In genomic region chr3:49164983-49165720, GRCh38 we compare ENCODE assay signal across 8 cellular contexts. TPM values are rescaled to one million over a fixed set of nuclear protein-coding genes. Genes with fewer than 3 reads are reported as not detected.
DNase-seq lines count a peak whose midpoint lies in the region; ATAC-seq and TF ChIP-seq lines count a peak whose summit lies in the region.

No MANE protein-coding gene starts in this region.

- H3K79me2 ChIP-seq in DOHH2 (ENCODE audit: control insufficient read depth, low read length), result peaks cover 41% of the 10 kb centered on the region
- H3K79me2 ChIP-seq in parathyroid adenoma, result peaks cover 4% of the 10 kb centered on the region

- H3K27me3 ChIP-seq in DOHH2 (ENCODE audit: control insufficient read depth, low read length) (no peaks in the 10 kb centered on the region), Panc1 (ENCODE audit: control insufficient read depth, insufficient read depth, low read length) (no peaks in the 10 kb centered on the region), parathyroid adenoma (ENCODE audit: control insufficient read depth, insufficient read depth, low read length) (no peaks in the 10 kb centered on the region)

- H3K9me3 ChIP-seq in DOHH2 (ENCODE audit: control insufficient read depth, insufficient read depth, low read length), result peaks cover 7% of the 10 kb centered on the region; the same call in 1 of the 2 replicates
- H3K9me3 ChIP-seq in Panc1 (ENCODE audit: control insufficient read depth, insufficient read depth, low read depth, low read length), result peaks cover 3% of the 10 kb centered on the region; the same call in 1 of the 2 replicates
- no peaks in the 10 kb centered on the region for H3K9me3 ChIP-seq in parathyroid adenoma (ENCODE audit: control insufficient read depth, low read length)

- in situ Hi-C loops in Panc1 (cut with HindIII; ENCODE audit: low pct_unique_long_range_greater_than_20kb, low sequenced_read_pairs), result no loop called here

- TF ChIP-seq CTCF in DOHH2 (IDR thresholded peaks at IDR 0.05; ENCODE audit: low read depth, low read length, poor library complexity, severe bottlenecking) (no peak), Panc1 (IDR thresholded peaks at IDR 0.05) (no peak), parathyroid adenoma (IDR thresholded peaks at IDR 0.05) (no peak)

- CTCF ChIA-PET in Panc1 (lab: Charles Lee), result interaction anchor here (0.6 kb wide), 1 partner anchor 321 kb away, joined by 3 read pairs; no protein-coding TSS in a partner anchor

- intact Hi-C loops in Panc1 (cut with micrococcal nuclease; ENCODE audit: unreplicated experiment), result no loop called here

- no peak for ATAC-seq in Panc1

- H3F3A ChIP-seq in DOHH2 (ENCODE audit: control insufficient read depth, insufficient read depth), result no peaks in the 10 kb centered on the region

- H3K4me1 ChIP-seq in DOHH2 (ENCODE audit: control insufficient read depth, low read length) (peaks cover 17% of the 10 kb centered on the region), Panc1 (ENCODE audit: control insufficient read depth, insufficient read depth, low read length) (no peaks in the 10 kb centered on the region), parathyroid adenoma (peaks cover 4% of the 10 kb centered on the region)

- peak overlapping the region; percentile 84 for H3K4me3 ChIP-seq in DOHH2 (ENCODE audit: low read length)
- H3K4me3 ChIP-seq in Panc1 (ENCODE audit: low read depth in 2 of 2, low read length in 2 of 2), result peak overlapping the region; percentile 77 to 84
- peak overlapping the region; percentile 60 for H3K4me3 ChIP-seq in parathyroid adenoma (ENCODE audit: low read depth, low read length)

- TF ChIP-seq POLR2A in erythroblast (IDR thresholded peaks at IDR 0.05; ENCODE audit: low read length), result peak; percentile 17

- no peaks in the 10 kb centered on the region for H4K20me1 ChIP-seq in DOHH2 (ENCODE audit: control insufficient read depth, insufficient read depth, low read depth, low read length)

- POLR2A ChIA-PET in Panc1 (lab: Charles Lee), result interaction anchor here (0.6 kb wide), 1 partner anchor 300 kb away, joined by 4 read pairs; no protein-coding TSS in a partner anchor

- H3K36me3 ChIP-seq in DOHH2 (ENCODE audit: control insufficient read depth, low read length) (peaks cover 35% of the 10 kb centered on the region), Panc1 (ENCODE audit: control insufficient read depth, insufficient read depth, low read length) (peaks cover 8% of the 10 kb centered on the region; the same call in 1 of the 2 replicates), parathyroid adenoma (ENCODE audit: control insufficient read depth, insufficient read depth, low read length) (no peaks in the 10 kb centered on the region)

- peak overlapping the region; percentile 26 for H3K27ac ChIP-seq in DOHH2 (ENCODE audit: low read depth, low read length)
- peak overlapping the region; percentile 82 for H3K27ac ChIP-seq in Panc1 (ENCODE audit: low read length)
- H3K27ac ChIP-seq in parathyroid adenoma, result peak overlapping the region; percentile 62

- no peak overlapping the region for H3K9ac ChIP-seq in parathyroid adenoma

- H3K4me2 ChIP-seq in DOHH2 (ENCODE audit: low read length) (peak overlapping the region; percentile 71), parathyroid adenoma (ENCODE audit: low read length) (peak overlapping the region; percentile 89)

- DNase-seq in Panc1 (ENCODE audit: low read depth, low spot score) (no peak), erythroblast (lab: John Stamatoyannopoulos, UW) (peak in 1 of 2 experiments; percentile 27), NCI-H2081 treated with DMSO at 0.1 percent for 48 hours (lab: John Stamatoyannopoulos, UW) (no peak), SHP77 (lab: John Stamatoyannopoulos, UW) (no peak)
- DNase-seq in effector CD8-positive, alpha-beta T cell (lab: John Stamatoyannopoulos, UW), result no peak
- DNase-seq in activated CD4-positive, alpha-beta T cell treated with anti-CD3 and anti-CD28 coated beads, Interleukin-2, amount 50 U/mL, for 1 hour, result no peak

- no TSS peak for BruUV-seq in Panc1 (replicated peaks; lab: Mats Ljungman, UMichigan)

- no peak overlapping the region for H2AFZ ChIP-seq in parathyroid adenoma

- H3K9me2 ChIP-seq in DOHH2 (replicated peaks; ENCODE audit: control insufficient read depth, low read length), result no peaks in the 10 kb centered on the region; the same call in 1 of the 2 replicates

RNA-seq across cellular contexts. Expression of gene CCDC71, which starts 1.0 kb away (rescaled TPM):
- 14.1 TPM for total RNA-seq in Panc1 (2021; ENCODE audit: unreplicated experiment)
- polyA plus RNA-seq in Panc1 (2012; ENCODE audit: insufficient read length), result 19.7 TPM

RNA-seq across cellular contexts. Expression of gene KLHDC8B, which starts 6.2 kb away (rescaled TPM):
- total RNA-seq in Panc1 (2021; ENCODE audit: unreplicated experiment), result 6.8 TPM
- 9.9 TPM for polyA plus RNA-seq in Panc1 (2012; ENCODE audit: insufficient read length)

RNA-seq across cellular contexts. Expression of gene LAMB2, which starts 32.3 kb away (rescaled TPM):
- 189 TPM for total RNA-seq in Panc1 (2021; ENCODE audit: unreplicated experiment)
- polyA plus RNA-seq in Panc1 (2012; ENCODE audit: insufficient read length), result 252 TPM

RNA-seq across cellular contexts. Expression of gene USP19, which starts 44.5 kb away (rescaled TPM):
- total RNA-seq in Panc1 (2021; ENCODE audit: unreplicated experiment), result 60.6 TPM
- 40.7 TPM for polyA plus RNA-seq in Panc1 (2012; ENCODE audit: insufficient read length)

Comparison
In these comparisons a context has a peak if more than half of its experiments do, and no peak if none do; other contexts are left out.
1. H3K27ac ChIP-seq: peak in every context shown above with its lines; median percentile 82 in Panc1; 62 in parathyroid adenoma; 26 in DOHH2.